1 cellular context compared by ENCODE assay signal in the genomic region with DNA sequence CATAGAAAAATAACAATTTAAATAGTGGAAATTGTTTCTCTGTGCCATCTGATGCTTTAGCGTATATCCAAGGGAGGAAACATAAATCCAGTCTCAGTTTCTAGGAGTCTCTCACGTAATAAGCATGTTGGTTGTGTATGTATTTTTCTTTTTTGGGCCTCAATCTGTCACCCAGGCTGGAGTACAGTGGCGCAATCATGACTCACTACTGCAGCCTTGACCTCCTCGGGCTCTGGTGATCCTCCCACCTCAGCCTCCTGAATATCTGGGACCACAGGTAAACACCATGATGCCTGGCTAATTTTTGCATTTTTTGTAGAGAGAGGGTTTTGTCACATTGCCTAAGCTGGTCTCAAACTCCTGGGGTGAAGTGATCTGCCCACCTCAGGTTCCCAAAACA.
TF ChIP-seq lines count a peak whose summit lies in the region.

No MANE protein-coding gene starts in this region.

TF ChIP-seq in HepG2, 621 proteins besides CTCF, POLR2A, EP300 and RAD21 (continued from another document and continues in another):
- TF ChIP-seq, protein P1, sequence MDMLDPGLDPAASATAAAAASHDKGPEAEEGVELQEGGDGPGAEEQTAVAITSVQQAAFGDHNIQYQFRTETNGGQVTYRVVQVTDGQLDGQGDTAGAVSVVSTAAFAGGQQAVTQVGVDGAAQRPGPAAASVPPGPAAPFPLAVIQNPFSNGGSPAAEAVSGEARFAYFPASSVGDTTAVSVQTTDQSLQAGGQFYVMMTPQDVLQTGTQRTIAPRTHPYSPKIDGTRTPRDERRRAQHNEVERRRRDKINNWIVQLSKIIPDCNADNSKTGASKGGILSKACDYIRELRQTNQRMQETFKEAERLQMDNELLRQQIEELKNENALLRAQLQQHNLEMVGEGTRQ (IDR thresholded peaks at IDR 0.05; ENCODE audit: low read depth, low read length): no peak
- TF ChIP-seq, protein P1 (CRISPR knock-in tag; IDR thresholded peaks at IDR 0.05; ENCODE audit: borderline replicate concordance): no peak
- TF ChIP-seq ZIK1 (CRISPR knock-in tag; IDR thresholded peaks at IDR 0.05; ENCODE audit: borderline replicate concordance, low read depth): no peak
- TF ChIP-seq MYC (CRISPR knock-in tag; IDR thresholded peaks at IDR 0.05; ENCODE audit: borderline replicate concordance): no peak
- TF ChIP-seq ZSCAN22 (CRISPR knock-in tag; IDR thresholded peaks at IDR 0.05): no peak
- TF ChIP-seq, protein P2, sequence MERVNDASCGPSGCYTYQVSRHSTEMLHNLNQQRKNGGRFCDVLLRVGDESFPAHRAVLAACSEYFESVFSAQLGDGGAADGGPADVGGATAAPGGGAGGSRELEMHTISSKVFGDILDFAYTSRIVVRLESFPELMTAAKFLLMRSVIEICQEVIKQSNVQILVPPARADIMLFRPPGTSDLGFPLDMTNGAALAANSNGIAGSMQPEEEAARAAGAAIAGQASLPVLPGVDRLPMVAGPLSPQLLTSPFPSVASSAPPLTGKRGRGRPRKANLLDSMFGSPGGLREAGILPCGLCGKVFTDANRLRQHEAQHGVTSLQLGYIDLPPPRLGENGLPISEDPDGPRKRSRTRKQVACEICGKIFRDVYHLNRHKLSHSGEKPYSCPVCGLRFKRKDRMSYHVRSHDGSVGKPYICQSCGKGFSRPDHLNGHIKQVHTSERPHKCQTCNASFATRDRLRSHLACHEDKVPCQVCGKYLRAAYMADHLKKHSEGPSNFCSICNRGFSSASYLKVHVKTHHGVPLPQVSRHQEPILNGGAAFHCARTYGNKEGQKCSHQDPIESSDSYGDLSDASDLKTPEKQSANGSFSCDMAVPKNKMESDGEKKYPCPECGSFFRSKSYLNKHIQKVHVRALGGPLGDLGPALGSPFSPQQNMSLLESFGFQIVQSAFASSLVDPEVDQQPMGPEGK (CRISPR knock-in tag; IDR thresholded peaks at IDR 0.05): no peak
- no peak for TF ChIP-seq KAT2B (IDR thresholded peaks at IDR 0.05; ENCODE audit: borderline replicate concordance, low read depth, low read length)
- TF ChIP-seq RCOR2 (CRISPR knock-in tag; IDR thresholded peaks at IDR 0.05): peak; percentile 29; the same call in 1 of the 2 replicates
- no peak for TF ChIP-seq ZNF121 (CRISPR knock-in tag; IDR thresholded peaks at IDR 0.05)
- no peak for TF ChIP-seq ZNF552 (CRISPR knock-in tag; IDR thresholded peaks at IDR 0.05; ENCODE audit: borderline replicate concordance)
- no peak for TF ChIP-seq ZNF558 (CRISPR knock-in tag; IDR thresholded peaks at IDR 0.05; ENCODE audit: borderline replicate concordance)
- no peak; the same call in 1 of the 2 replicates for TF ChIP-seq LCORL (IDR thresholded peaks at IDR 0.05)
- no peak for TF ChIP-seq LCORL (CRISPR knock-in tag; IDR thresholded peaks at IDR 0.05)
- TF ChIP-seq ZNF451 (CRISPR knock-in tag; IDR thresholded peaks at IDR 0.05): no peak
- TF ChIP-seq, protein P3, sequence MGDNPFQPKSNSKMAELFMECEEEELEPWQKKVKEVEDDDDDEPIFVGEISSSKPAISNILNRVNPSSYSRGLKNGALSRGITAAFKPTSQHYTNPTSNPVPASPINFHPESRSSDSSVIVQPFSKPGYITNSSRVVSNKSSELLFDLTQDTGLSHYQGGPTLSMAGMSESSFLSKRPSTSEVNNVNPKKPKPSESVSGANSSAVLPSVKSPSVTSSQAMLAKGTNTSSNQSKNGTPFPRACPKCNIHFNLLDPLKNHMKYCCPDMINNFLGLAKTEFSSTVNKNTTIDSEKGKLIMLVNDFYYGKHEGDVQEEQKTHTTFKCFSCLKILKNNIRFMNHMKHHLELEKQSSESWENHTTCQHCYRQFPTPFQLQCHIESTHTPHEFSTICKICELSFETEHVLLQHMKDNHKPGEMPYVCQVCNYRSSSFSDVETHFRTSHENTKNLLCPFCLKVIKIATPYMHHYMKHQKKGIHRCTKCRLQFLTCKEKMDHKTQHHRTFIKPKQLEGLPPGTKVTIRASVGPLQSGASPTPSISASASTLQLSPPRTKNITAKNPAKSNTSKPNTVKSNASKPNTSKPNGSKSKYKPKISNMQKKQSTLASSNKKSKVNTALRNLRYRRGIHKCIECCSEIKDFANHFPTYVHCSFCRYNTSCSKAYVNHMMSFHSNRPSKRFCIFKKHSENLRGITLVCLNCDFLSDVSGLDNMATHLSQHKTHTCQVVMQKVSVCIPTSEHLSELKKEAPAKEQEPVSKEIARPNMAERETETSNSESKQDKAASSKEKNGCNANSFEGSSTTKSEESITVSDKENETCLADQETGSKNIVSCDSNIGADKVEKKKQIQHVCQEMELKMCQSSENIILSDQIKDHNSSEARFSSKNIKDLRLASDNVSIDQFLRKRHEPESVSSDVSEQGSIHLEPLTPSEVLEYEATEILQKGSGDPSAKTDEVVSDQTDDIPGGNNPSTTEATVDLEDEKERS (CRISPR knock-in tag; IDR thresholded peaks at IDR 0.05): 0 out of 2 replicates have a peak, but pooled peaks have one; percentile 49
- no peak for TF ChIP-seq FOXP1 (IDR thresholded peaks at IDR 0.05)
- peak; percentile 61 for TF ChIP-seq FOXP1 (CRISPR knock-in tag; IDR thresholded peaks at IDR 0.05)
- no peak for TF ChIP-seq ZNF781 (CRISPR knock-in tag; IDR thresholded peaks at IDR 0.05; ENCODE audit: borderline replicate concordance, not compliant biosample characterization)
- TF ChIP-seq, protein P4, sequence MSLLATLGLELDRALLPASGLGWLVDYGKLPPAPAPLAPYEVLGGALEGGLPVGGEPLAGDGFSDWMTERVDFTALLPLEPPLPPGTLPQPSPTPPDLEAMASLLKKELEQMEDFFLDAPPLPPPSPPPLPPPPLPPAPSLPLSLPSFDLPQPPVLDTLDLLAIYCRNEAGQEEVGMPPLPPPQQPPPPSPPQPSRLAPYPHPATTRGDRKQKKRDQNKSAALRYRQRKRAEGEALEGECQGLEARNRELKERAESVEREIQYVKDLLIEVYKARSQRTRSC (CRISPR knock-in tag; IDR thresholded peaks at IDR 0.05; ENCODE audit: low read depth): no peak
- peak; percentile 84; the same call in 1 of the 2 replicates for TF ChIP-seq CEBPB (IDR thresholded peaks at IDR 0.05; ENCODE audit: borderline replicate concordance, low read depth, low read length)
- TF ChIP-seq, protein P5, sequence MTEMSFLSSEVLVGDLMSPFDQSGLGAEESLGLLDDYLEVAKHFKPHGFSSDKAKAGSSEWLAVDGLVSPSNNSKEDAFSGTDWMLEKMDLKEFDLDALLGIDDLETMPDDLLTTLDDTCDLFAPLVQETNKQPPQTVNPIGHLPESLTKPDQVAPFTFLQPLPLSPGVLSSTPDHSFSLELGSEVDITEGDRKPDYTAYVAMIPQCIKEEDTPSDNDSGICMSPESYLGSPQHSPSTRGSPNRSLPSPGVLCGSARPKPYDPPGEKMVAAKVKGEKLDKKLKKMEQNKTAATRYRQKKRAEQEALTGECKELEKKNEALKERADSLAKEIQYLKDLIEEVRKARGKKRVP (CRISPR knock-in tag; IDR thresholded peaks at IDR 0.05): peak in 1 of 2 experiments; percentile 71; a peak in 2 of 4 replicates
- TF ChIP-seq ZNF713 (CRISPR knock-in tag; IDR thresholded peaks at IDR 0.05): no peak
- TF ChIP-seq GTF2F1 (IDR thresholded peaks at IDR 0.05; ENCODE audit: low read length): no peak
- TF ChIP-seq ATAD3A (CRISPR knock-in tag; IDR thresholded peaks at IDR 0.05): no peak
- no peak for TF ChIP-seq ZNF567 (CRISPR knock-in tag; IDR thresholded peaks at IDR 0.05; ENCODE audit: borderline replicate concordance)
- TF ChIP-seq ZSCAN12 (CRISPR knock-in tag; IDR thresholded peaks at IDR 0.05): no peak
- no peak for TF ChIP-seq JDP2 (CRISPR knock-in tag; IDR thresholded peaks at IDR 0.05; ENCODE audit: borderline replicate concordance)
- TF ChIP-seq, protein P6, sequence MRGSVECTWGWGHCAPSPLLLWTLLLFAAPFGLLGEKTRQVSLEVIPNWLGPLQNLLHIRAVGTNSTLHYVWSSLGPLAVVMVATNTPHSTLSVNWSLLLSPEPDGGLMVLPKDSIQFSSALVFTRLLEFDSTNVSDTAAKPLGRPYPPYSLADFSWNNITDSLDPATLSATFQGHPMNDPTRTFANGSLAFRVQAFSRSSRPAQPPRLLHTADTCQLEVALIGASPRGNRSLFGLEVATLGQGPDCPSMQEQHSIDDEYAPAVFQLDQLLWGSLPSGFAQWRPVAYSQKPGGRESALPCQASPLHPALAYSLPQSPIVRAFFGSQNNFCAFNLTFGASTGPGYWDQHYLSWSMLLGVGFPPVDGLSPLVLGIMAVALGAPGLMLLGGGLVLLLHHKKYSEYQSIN (CRISPR knock-in tag; IDR thresholded peaks at IDR 0.05; ENCODE audit: borderline replicate concordance): no peak
- TF ChIP-seq ZBTB7A (CRISPR knock-in tag; IDR thresholded peaks at IDR 0.05): no peak
- TF ChIP-seq, protein P7, sequence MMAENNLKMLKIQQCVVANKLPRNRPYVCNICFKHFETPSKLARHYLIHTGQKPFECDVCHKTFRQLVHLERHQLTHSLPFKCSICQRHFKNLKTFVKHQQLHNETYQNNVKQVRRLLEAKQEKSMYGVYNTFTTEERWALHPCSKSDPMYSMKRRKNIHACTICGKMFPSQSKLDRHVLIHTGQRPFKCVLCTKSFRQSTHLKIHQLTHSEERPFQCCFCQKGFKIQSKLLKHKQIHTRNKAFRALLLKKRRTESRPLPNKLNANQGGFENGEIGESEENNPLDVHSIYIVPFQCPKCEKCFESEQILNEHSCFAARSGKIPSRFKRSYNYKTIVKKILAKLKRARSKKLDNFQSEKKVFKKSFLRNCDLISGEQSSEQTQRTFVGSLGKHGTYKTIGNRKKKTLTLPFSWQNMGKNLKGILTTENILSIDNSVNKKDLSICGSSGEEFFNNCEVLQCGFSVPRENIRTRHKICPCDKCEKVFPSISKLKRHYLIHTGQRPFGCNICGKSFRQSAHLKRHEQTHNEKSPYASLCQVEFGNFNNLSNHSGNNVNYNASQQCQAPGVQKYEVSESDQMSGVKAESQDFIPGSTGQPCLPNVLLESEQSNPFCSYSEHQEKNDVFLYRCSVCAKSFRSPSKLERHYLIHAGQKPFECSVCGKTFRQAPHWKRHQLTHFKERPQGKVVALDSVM (CRISPR knock-in tag; IDR thresholded peaks at IDR 0.05): peak; percentile 98
- TF ChIP-seq, protein P8, sequence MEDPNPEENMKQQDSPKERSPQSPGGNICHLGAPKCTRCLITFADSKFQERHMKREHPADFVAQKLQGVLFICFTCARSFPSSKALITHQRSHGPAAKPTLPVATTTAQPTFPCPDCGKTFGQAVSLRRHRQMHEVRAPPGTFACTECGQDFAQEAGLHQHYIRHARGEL (CRISPR knock-in tag; IDR thresholded peaks at IDR 0.05): no peak
- TF ChIP-seq ZNF614 (CRISPR knock-in tag; IDR thresholded peaks at IDR 0.05; ENCODE audit: borderline replicate concordance): no peak
- no peak for TF ChIP-seq HNRNPH1 (optimal IDR thresholded peaks at IDR 0.05; ENCODE audit: low read depth, low read length)
- TF ChIP-seq ELF1 (CRISPR knock-in tag; IDR thresholded peaks at IDR 0.05): no peak
- peak; percentile 65; the same call in 1 of the 2 replicates for TF ChIP-seq ZMYM2 (CRISPR knock-in tag; IDR thresholded peaks at IDR 0.05)
- TF ChIP-seq MXI1 (IDR thresholded peaks at IDR 0.05; ENCODE audit: borderline replicate concordance, low read depth, low read length): no peak
- TF ChIP-seq TCF12 (IDR thresholded peaks at IDR 0.05): no peak
- no peak for TF ChIP-seq TCF12 (CRISPR knock-in tag; IDR thresholded peaks at IDR 0.05)
- TF ChIP-seq, protein P9, sequence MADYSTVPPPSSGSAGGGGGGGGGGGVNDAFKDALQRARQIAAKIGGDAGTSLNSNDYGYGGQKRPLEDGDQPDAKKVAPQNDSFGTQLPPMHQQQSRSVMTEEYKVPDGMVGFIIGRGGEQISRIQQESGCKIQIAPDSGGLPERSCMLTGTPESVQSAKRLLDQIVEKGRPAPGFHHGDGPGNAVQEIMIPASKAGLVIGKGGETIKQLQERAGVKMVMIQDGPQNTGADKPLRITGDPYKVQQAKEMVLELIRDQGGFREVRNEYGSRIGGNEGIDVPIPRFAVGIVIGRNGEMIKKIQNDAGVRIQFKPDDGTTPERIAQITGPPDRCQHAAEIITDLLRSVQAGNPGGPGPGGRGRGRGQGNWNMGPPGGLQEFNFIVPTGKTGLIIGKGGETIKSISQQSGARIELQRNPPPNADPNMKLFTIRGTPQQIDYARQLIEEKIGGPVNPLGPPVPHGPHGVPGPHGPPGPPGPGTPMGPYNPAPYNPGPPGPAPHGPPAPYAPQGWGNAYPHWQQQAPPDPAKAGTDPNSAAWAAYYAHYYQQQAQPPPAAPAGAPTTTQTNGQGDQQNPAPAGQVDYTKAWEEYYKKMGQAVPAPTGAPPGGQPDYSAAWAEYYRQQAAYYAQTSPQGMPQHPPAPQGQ (CRISPR knock-in tag; IDR thresholded peaks at IDR 0.05; ENCODE audit: borderline replicate concordance): no peak
- TF ChIP-seq POLR2AphosphoS2 (IDR thresholded peaks at IDR 0.05; ENCODE audit: low read depth, low read length): no peak
- TF ChIP-seq, protein P10, sequence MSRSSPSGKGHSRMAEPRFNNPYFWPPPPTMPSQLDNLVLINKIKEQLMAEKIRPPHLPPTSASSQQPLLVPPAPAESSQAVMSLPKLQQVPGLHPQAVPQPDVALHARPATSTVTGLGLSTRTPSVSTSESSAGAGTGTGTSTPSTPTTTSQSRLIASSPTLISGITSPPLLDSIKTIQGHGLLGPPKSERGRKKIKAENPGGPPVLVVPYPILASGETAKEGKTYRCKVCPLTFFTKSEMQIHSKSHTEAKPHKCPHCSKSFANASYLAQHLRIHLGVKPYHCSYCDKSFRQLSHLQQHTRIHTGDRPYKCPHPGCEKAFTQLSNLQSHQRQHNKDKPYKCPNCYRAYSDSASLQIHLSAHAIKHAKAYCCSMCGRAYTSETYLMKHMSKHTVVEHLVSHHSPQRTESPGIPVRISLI (CRISPR knock-in tag; IDR thresholded peaks at IDR 0.05; ENCODE audit: borderline replicate concordance): no peak
- no peak for TF ChIP-seq ZNF782 (CRISPR knock-in tag; IDR thresholded peaks at IDR 0.05; ENCODE audit: borderline replicate concordance)
- TF ChIP-seq ZNF589 (CRISPR knock-in tag; conservative IDR thresholded peaks at IDR 0.05): no peak
- no peak for TF ChIP-seq TAF1 (CRISPR knock-in tag; IDR thresholded peaks at IDR 0.05)
- no peak for TF ChIP-seq ZNF570 (CRISPR knock-in tag; IDR thresholded peaks at IDR 0.05; ENCODE audit: borderline replicate concordance)
- TF ChIP-seq RARA (CRISPR knock-in tag; IDR thresholded peaks at IDR 0.05): peak; percentile 68
- TF ChIP-seq, protein P11, sequence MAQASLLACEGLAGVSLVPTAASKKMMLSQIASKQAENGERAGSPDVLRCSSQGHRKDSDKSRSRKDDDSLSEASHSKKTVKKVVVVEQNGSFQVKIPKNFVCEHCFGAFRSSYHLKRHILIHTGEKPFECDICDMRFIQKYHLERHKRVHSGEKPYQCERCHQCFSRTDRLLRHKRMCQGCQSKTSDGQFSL (CRISPR knock-in tag; IDR thresholded peaks at IDR 0.05): no peak
- no peak for TF ChIP-seq ZNF124 (CRISPR knock-in tag; IDR thresholded peaks at IDR 0.05)
- no peak for TF ChIP-seq ZNF225 (CRISPR knock-in tag; IDR thresholded peaks at IDR 0.05)
- TF ChIP-seq IRX3 (CRISPR knock-in tag; IDR thresholded peaks at IDR 0.05; ENCODE audit: borderline replicate concordance, low read depth): no peak
